Comparison of ENCODE assay signal across 1 cellular context in genomic region chr2:173264603-173265366, GRCh38.
TF ChIP-seq lines count a peak whose summit lies in the region.

No MANE protein-coding gene starts in this region.

TF ChIP-seq in K562, 482 proteins besides CTCF, POLR2A, EP300 and RAD21 (continued from another document and continues in another):
- TF ChIP-seq CCNT2 (IDR thresholded peaks at IDR 0.05; ENCODE audit: borderline replicate concordance, extremely low read depth, insufficient read length, low read depth, low read length) (no peak), NR2C1 (IDR thresholded peaks at IDR 0.05) (peak; percentile 42; the same call in 1 of the 2 replicates), NR2C1 (tag; IDR thresholded peaks at IDR 0.05) (peak; percentile 45; the same call in 1 of the 2 replicates), BCOR (IDR thresholded peaks at IDR 0.05) (no peak), ZBTB12 (CRISPR knock-in tag; IDR thresholded peaks at IDR 0.05) (peak; percentile 59), TRIM24 (IDR thresholded peaks at IDR 0.05) (peak; percentile 25 to 41; a peak in 1 of 4 replicates), ARID4B (CRISPR knock-in tag; IDR thresholded peaks at IDR 0.05) (no peak), BHLHE40 (IDR thresholded peaks at IDR 0.05; ENCODE audit: low read length) (peak; percentile 50), GATA2 (CRISPR knock-in tag; IDR thresholded peaks at IDR 0.05) (no peak), ATF1 (CRISPR knock-in tag; IDR thresholded peaks at IDR 0.05) (no peak), ATF1 (tag; IDR thresholded peaks at IDR 0.05) (0 out of 2 replicates have a peak, but pooled peaks have one; percentile 26), SPI1 (IDR thresholded peaks at IDR 0.05; ENCODE audit: borderline replicate concordance, low read depth, low read length) (peak; percentile 79), ELF4 (CRISPR knock-in tag; IDR thresholded peaks at IDR 0.05) (peak; percentile 75; the same call in 1 of the 2 replicates), HMBOX1 (IDR thresholded peaks at IDR 0.05) (peak; percentile 61), GABPB1 (CRISPR knock-in tag; IDR thresholded peaks at IDR 0.05) (0 out of 2 replicates have a peak, but pooled peaks have one; percentile 18), CEBPB (tag; IDR thresholded peaks at IDR 0.05) (peak; percentile 58), USF2 (CRISPR knock-in tag; IDR thresholded peaks at IDR 0.05) (peak; percentile 25; the same call in 1 of the 2 replicates), JUND (IDR thresholded peaks at IDR 0.05; ENCODE audit: borderline replicate concordance, low read depth, low read length) (0 out of 2 replicates have a peak, but pooled peaks have one; percentile 21), JUND (tag; IDR thresholded peaks at IDR 0.05; ENCODE audit: borderline replicate concordance, low read depth, low read length) (no peak), PHF20 (IDR thresholded peaks at IDR 0.05; ENCODE audit: partially characterized antibody) (no peak), RCOR1 (IDR thresholded peaks at IDR 0.05; ENCODE audit: borderline replicate concordance in 1 of 2, low read depth in 2 of 2, low read length in 2 of 2) (0 out of 4 replicates have a peak, but pooled peaks of 1 of the 2 experiments have one; percentile 10), SOX6 (IDR thresholded peaks at IDR 0.05) (peak; percentile 56; the same call in 1 of the 2 replicates), CREM (IDR thresholded peaks at IDR 0.05; ENCODE audit: low read depth) (peak; percentile 41; the same call in 1 of the 2 replicates), CHAMP1 (IDR thresholded peaks at IDR 0.05) (no peak), RAD51 (IDR thresholded peaks at IDR 0.05; ENCODE audit: borderline replicate concordance, low read depth) (peak; percentile 16; the same call in 1 of the 2 replicates), FOXK2 (conservative IDR thresholded peaks at IDR 0.05 in 1 of 2, IDR thresholded peaks at IDR 0.05 in 1 of 2; ENCODE audit: low read depth in 2 of 2) (peak in 1 of 2 experiments; percentile 35; a peak in 1 of 4 replicates), CXXC5 (CRISPR knock-in tag; IDR thresholded peaks at IDR 0.05) (0 out of 2 replicates have a peak, but pooled peaks have one; percentile 8), ZNF551 (CRISPR knock-in tag; IDR thresholded peaks at IDR 0.05) (no peak), NCOA4 (IDR thresholded peaks at IDR 0.05; ENCODE audit: partially characterized antibody) (no peak), ZBTB17 (CRISPR knock-in tag; IDR thresholded peaks at IDR 0.05) (0 out of 2 replicates have a peak, but pooled peaks have one; percentile 56), FOXJ3 (CRISPR knock-in tag; IDR thresholded peaks at IDR 0.05) (no peak), BDP1 (IDR thresholded peaks at IDR 0.05; ENCODE audit: insufficient read depth, insufficient read length) (no peak)
- TF ChIP-seq, protein P1, sequence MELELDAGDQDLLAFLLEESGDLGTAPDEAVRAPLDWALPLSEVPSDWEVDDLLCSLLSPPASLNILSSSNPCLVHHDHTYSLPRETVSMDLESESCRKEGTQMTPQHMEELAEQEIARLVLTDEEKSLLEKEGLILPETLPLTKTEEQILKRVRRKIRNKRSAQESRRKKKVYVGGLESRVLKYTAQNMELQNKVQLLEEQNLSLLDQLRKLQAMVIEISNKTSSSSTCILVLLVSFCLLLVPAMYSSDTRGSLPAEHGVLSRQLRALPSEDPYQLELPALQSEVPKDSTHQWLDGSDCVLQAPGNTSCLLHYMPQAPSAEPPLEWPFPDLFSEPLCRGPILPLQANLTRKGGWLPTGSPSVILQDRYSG (tag; conservative IDR thresholded peaks at IDR 0.05; ENCODE audit: low read depth) = no peak
- TF ChIP-seq, protein P2, sequence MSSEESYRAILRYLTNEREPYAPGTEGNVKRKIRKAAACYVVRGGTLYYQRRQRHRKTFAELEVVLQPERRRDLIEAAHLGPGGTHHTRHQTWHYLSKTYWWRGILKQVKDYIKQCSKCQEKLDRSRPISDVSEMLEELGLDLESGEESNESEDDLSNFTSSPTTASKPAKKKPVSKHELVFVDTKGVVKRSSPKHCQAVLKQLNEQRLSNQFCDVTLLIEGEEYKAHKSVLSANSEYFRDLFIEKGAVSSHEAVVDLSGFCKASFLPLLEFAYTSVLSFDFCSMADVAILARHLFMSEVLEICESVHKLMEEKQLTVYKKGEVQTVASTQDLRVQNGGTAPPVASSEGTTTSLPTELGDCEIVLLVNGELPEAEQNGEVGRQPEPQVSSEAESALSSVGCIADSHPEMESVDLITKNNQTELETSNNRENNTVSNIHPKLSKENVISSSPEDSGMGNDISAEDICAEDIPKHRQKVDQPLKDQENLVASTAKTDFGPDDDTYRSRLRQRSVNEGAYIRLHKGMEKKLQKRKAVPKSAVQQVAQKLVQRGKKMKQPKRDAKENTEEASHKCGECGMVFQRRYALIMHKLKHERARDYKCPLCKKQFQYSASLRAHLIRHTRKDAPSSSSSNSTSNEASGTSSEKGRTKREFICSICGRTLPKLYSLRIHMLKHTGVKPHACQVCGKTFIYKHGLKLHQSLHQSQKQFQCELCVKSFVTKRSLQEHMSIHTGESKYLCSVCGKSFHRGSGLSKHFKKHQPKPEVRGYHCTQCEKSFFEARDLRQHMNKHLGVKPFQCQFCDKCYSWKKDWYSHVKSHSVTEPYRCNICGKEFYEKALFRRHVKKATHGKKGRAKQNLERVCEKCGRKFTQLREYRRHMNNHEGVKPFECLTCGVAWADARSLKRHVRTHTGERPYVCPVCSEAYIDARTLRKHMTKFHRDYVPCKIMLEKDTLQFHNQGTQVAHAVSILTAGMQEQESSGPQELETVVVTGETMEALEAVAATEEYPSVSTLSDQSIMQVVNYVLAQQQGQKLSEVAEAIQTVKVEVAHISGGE (CRISPR knock-in tag; IDR thresholded peaks at IDR 0.05) = 0 out of 6 replicates have a peak, but pooled peaks of 1 of the 3 experiments have one; percentile 27
- TF ChIP-seq, protein P3, sequence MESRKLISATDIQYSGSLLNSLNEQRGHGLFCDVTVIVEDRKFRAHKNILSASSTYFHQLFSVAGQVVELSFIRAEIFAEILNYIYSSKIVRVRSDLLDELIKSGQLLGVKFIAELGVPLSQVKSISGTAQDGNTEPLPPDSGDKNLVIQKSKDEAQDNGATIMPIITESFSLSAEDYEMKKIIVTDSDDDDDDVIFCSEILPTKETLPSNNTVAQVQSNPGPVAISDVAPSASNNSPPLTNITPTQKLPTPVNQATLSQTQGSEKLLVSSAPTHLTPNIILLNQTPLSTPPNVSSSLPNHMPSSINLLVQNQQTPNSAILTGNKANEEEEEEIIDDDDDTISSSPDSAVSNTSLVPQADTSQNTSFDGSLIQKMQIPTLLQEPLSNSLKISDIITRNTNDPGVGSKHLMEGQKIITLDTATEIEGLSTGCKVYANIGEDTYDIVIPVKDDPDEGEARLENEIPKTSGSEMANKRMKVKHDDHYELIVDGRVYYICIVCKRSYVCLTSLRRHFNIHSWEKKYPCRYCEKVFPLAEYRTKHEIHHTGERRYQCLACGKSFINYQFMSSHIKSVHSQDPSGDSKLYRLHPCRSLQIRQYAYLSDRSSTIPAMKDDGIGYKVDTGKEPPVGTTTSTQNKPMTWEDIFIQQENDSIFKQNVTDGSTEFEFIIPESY (CRISPR knock-in tag; IDR thresholded peaks at IDR 0.05) = 0 out of 2 replicates have a peak, but pooled peaks have one; percentile 16
- TF ChIP-seq, protein P4, sequence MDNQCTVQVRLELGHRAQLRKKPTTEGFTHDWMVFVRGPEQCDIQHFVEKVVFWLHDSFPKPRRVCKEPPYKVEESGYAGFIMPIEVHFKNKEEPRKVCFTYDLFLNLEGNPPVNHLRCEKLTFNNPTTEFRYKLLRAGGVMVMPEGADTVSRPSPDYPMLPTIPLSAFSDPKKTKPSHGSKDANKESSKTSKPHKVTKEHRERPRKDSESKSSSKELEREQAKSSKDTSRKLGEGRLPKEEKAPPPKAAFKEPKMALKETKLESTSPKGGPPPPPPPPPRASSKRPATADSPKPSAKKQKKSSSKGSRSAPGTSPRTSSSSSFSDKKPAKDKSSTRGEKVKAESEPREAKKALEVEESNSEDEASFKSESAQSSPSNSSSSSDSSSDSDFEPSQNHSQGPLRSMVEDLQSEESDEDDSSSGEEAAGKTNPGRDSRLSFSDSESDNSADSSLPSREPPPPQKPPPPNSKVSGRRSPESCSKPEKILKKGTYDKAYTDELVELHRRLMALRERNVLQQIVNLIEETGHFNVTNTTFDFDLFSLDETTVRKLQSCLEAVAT (IDR thresholded peaks at IDR 0.05) = peak in 1 of 2 experiments; percentile 46; a peak in 1 of 4 replicates
- TF ChIP-seq, protein P5, sequence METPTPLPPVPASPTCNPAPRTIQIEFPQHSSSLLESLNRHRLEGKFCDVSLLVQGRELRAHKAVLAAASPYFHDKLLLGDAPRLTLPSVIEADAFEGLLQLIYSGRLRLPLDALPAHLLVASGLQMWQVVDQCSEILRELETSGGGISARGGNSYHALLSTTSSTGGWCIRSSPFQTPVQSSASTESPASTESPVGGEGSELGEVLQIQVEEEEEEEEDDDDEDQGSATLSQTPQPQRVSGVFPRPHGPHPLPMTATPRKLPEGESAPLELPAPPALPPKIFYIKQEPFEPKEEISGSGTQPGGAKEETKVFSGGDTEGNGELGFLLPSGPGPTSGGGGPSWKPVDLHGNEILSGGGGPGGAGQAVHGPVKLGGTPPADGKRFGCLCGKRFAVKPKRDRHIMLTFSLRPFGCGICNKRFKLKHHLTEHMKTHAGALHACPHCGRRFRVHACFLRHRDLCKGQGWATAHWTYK (CRISPR knock-in tag; IDR thresholded peaks at IDR 0.05) = 0 out of 2 replicates have a peak, but pooled peaks have one; percentile 37
